Comparison of ENCODE assay signal across 13 cellular contexts in the genomic region with DNA sequence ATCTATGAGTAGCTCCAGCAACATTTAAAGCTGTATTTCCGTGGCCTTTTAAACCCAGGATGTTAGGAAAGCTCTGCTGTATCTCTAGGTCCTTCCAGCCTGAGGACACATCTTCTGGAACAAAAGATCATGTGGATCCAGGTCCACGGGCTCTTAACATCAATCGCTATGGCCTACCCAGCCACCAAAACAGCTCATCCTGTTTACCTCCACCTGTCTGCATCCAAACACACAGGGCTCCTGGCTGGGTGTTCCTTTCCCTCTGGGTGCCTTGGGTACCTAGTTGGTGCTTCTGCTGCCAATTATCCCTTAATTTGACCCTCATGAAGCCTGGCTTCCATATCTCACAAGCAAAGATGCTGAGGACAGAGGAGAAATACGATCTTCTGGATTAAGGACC. TPM values are rescaled to one million over a fixed set of nuclear protein-coding genes. Genes with fewer than 3 reads are reported as not detected.
DNase-seq lines count a peak whose midpoint lies in the region; ATAC-seq and TF ChIP-seq lines count a peak whose summit lies in the region.
"Had no signal": no experiment of that assay in that cellular context is flagged by ENCODE, and none has a peak within 500 bp of the region (broad histone marks: within the 10 kb centered on the region; RNA-seq: fewer than 3 reads in every experiment).

No MANE protein-coding gene starts in this region.

- no peak for TF ChIP-seq CTCF in foreskin fibroblast (IDR thresholded peaks at IDR 0.05; ENCODE audit: low read depth, low read length)

- H3K56ac ChIP-seq in mesendoderm (ENCODE audit: low read length) = no peak overlapping the region

- no peak overlapping the region for H2BK120ac ChIP-seq in mesendoderm (ENCODE audit: low read depth, low read length)

- peaks cover 0 to 10% (median 0%) of the 10 kb centered on the region in 11 experiments; a peak in 4 of 22 replicates for H3K9me3 ChIP-seq in BLaER1 treated with 17β-estradiol and CSF1 and Interleukin-3, amounts not matched to agents 10 nM and 100 nM (replicated peaks in 1 of 11)
- H3K9me3 ChIP-seq in subcutaneous abdominal adipose tissue (ENCODE audit: control insufficient read depth in 5 of 5, low read length in 5 of 5) = no peaks in the 10 kb centered on the region
- H3K9me3 ChIP-seq: neutrophil had no signal

- H3K4ac ChIP-seq in mesendoderm (ENCODE audit: low read depth, low read length) = no peak overlapping the region

- H3K36me3 ChIP-seq in BLaER1 treated with 17β-estradiol and CSF1 and Interleukin-3, amounts not matched to agents 10 nM and 100 nM = peaks cover 0 to 49% (median 0%) of the 10 kb centered on the region in 11 experiments; a peak in 4 of 22 replicates
- H3K36me3 ChIP-seq in mesendoderm (ENCODE audit: control insufficient read depth, insufficient read depth, low read length) (no peaks in the 10 kb centered on the region), subcutaneous abdominal adipose tissue (ENCODE audit: control insufficient read depth in 5 of 5, insufficient read depth in 5 of 5, low read length in 5 of 5) (peaks cover 14 to 57% (median 51%) of the 10 kb centered on the region in 5 donors)
- H3K36me3 ChIP-seq: neutrophil had no signal

- H2BK15ac ChIP-seq in mesendoderm (replicated peaks; ENCODE audit: low read depth) = no peak overlapping the region

- no peak overlapping the region for H3K18ac ChIP-seq in mesendoderm (ENCODE audit: low read length)

- H3K79me2 ChIP-seq in mesendoderm (ENCODE audit: control insufficient read depth, insufficient read depth, low read length) = no peaks in the 10 kb centered on the region

- peak overlapping the region; percentile 11 for H2AK5ac ChIP-seq in mesendoderm (ENCODE audit: low read length)

- peak overlapping the region in 3 of 10 experiments; percentile 22 to 62 (median 56); a peak in 3 of 20 replicates for H3K4me3 ChIP-seq in BLaER1 treated with 17β-estradiol and CSF1 and Interleukin-3, amounts not matched to agents 10 nM and 100 nM
- H3K4me3 ChIP-seq in mesendoderm (ENCODE audit: low read length) (no peak overlapping the region), subcutaneous abdominal adipose tissue (ENCODE audit: low read depth in 1 of 5, low read length in 5 of 5) (peak overlapping the region in 3 of 5 donors; percentile 13 to 23 (median 21)), foreskin fibroblast (ENCODE audit: low read depth in 1 of 2, low read length in 2 of 2) (no peak overlapping the region)

- WGBS in mesendoderm (ENCODE audit: extremely low coverage, insufficient coverage, low lambda C conversion rate) = no CpG with 5 or more reads among the region's 4 CpGs

- no peak overlapping the region for H4K5ac ChIP-seq in mesendoderm (ENCODE audit: low read length)

- H3K4me1 ChIP-seq in BLaER1 treated with 17β-estradiol and CSF1 and Interleukin-3, amounts not matched to agents 10 nM and 100 nM = peaks cover 32 to 75% (median 46%) of the 10 kb centered on the region in 10 experiments
- H3K4me1 ChIP-seq in mesendoderm (ENCODE audit: control insufficient read depth, low read depth, low read length) = peaks cover 2% of the 10 kb centered on the region
- H3K4me1 ChIP-seq in subcutaneous abdominal adipose tissue (ENCODE audit: control insufficient read depth in 5 of 5, insufficient read depth in 5 of 5, low read length in 5 of 5) = peaks cover 10 to 91% (median 89%) of the 10 kb centered on the region in 5 donors

- no peaks in the 10 kb centered on the region for H3K79me1 ChIP-seq in mesendoderm (ENCODE audit: low read length)

- peaks cover 22 to 42% (median 25%) of the 10 kb centered on the region in 11 experiments for H3K27me3 ChIP-seq in BLaER1 treated with 17β-estradiol and CSF1 and Interleukin-3, amounts not matched to agents 10 nM and 100 nM
- H3K27me3 ChIP-seq in mesendoderm (ENCODE audit: insufficient read depth, low read length, poor library complexity) (peaks cover 11% of the 10 kb centered on the region), subcutaneous abdominal adipose tissue (ENCODE audit: control insufficient read depth in 5 of 5, insufficient read depth in 4 of 5, low read length in 5 of 5) (no peaks in the 10 kb centered on the region)

- no peak overlapping the region; a peak in 2 of 22 replicates for H3K27ac ChIP-seq in BLaER1 treated with 17β-estradiol and CSF1 and Interleukin-3, amounts not matched to agents 10 nM and 100 nM
- H3K27ac ChIP-seq in angular gyrus (ENCODE audit: low read depth, low read length) (peak overlapping the region; percentile 59), mesendoderm (ENCODE audit: low read depth, low read length) (no peak overlapping the region), subcutaneous abdominal adipose tissue (ENCODE audit: low read depth, low read length) (peak overlapping the region; percentile 98)
- H3K27ac ChIP-seq: neutrophil had no signal

- H3K9ac ChIP-seq in BLaER1 treated with 17β-estradiol and CSF1 and Interleukin-3, amounts not matched to agents 10 nM and 100 nM = peak overlapping the region in 1 of 11 experiments; percentile 64; a peak in 3 of 22 replicates
- H3K9ac ChIP-seq in mesendoderm (ENCODE audit: low read length) = no peak overlapping the region
- H3K9ac ChIP-seq in subcutaneous abdominal adipose tissue (ENCODE audit: low read length in 5 of 5) = peak overlapping the region in 4 of 5 donors; percentile 15 to 70 (median 61)

- H2BK5ac ChIP-seq in mesendoderm (ENCODE audit: low read length) = no peak overlapping the region

- peak overlapping the region; percentile 53 to 97 (median 73) for H3K4me2 ChIP-seq in BLaER1 treated with 17β-estradiol and CSF1 and Interleukin-3, amounts not matched to agents 10 nM and 100 nM
- no peak overlapping the region for H3K4me2 ChIP-seq in mesendoderm (ENCODE audit: low read length)

- H4K8ac ChIP-seq in mesendoderm (ENCODE audit: low read depth, low read length) = no peak overlapping the region

- no peak for DNase-seq in mesendoderm
- no peak for DNase-seq in foreskin fibroblast
- DNase-seq in stimulated activated CD4-positive, alpha-beta T cell treated with anti-CD3 and anti-CD28 coated beads, Interleukin-1b, Interleukin-23, amount 100 ng/mL, for 48 hours = no peak
- DNase-seq: activated CD4-positive, alpha-beta T cell treated with anti-CD3 and anti-CD28 coated beads, Interleukin-2, amount 50 U/mL, for 1 hour; glutamatergic neuron; RPMI8226 had no signal

- H4K20me1 ChIP-seq in BLaER1 treated with 17β-estradiol and CSF1 and Interleukin-3, amounts not matched to agents 10 nM and 100 nM = no peaks in the 10 kb centered on the region; a peak in 1 of 22 replicates

- ATAC-seq in GM19455 (IDR thresholded peaks at IDR 0.05; ENCODE audit: unreplicated experiment) (no peak), HG02798 (IDR thresholded peaks at IDR 0.05; ENCODE audit: poor library complexity, unreplicated experiment) (no peak)

- no peak overlapping the region for H3K23ac ChIP-seq in mesendoderm (ENCODE audit: low read length)

RNA-seq across cellular contexts. Expression of gene PMP22, which starts 7.0 kb away (rescaled TPM):
- 3.7 TPM for polyA plus RNA-seq in mesendoderm (2013, experiment 1 of 2)
- 3.4 TPM for polyA plus RNA-seq in mesendoderm (2013, experiment 2 of 2)
- polyA plus RNA-seq: CD8-positive, alpha-beta memory T cell had no signal

Comparison
In these comparisons a context has a peak if more than half of its experiments do, and no peak if none do; other contexts are left out.
1. H3K27ac ChIP-seq: peak in angular gyrus (single experiment) and subcutaneous abdominal adipose tissue (single experiment); none in BLaER1 treated with 17β-estradiol and CSF1 and Interleukin-3, amounts not matched to agents 10 nM and 100 nM (0 of 11) and mesendoderm (single experiment).
2. H3K4me3 ChIP-seq: peak in subcutaneous abdominal adipose tissue (3 of 5); none in mesendoderm (single experiment) and foreskin fibroblast (0 of 2).